22 cellular contexts compared by ENCODE assay signal in the genomic region with DNA sequence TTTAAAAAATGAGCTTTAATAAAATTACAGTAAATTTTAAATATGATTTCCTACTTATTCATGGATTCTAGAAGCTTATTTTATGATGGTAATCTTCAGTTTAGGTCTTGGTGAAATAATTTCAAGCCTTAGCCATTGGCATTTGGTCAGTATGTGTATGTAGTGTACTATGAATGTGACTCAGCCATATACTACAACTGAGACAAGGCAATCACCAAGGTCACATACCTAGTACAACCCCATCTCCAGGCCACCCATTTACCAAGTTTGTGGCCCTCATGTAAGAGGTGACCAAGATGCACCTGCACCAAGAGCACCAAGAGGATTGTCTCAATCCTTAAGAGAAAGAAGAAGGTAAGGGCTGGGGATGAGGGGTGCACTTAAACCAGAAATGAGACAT.
DNase-seq lines count a peak whose midpoint lies in the region; ATAC-seq and TF ChIP-seq lines count a peak whose summit lies in the region.
"Had no signal": no experiment of that assay in that cellular context is flagged by ENCODE, and none has a peak within 500 bp of the region (broad histone marks: within the 10 kb centered on the region; RNA-seq: fewer than 3 reads in every experiment).

No MANE protein-coding gene starts in this region.

- peak overlapping the region; percentile 18 for H3K4me3 ChIP-seq in DOHH2 (ENCODE audit: low read length)
- H3K4me3 ChIP-seq: lower lobe of right lung, prostate gland, upper lobe of left lung had no signal

- DNase-seq in stimulated activated naive CD8-positive, alpha-beta T cell treated with anti-CD3 and anti-CD28 coated beads, Interleukin-15, Interleukin-2, amounts not matched to agents 100 U/mL and 50 U/mL, for 24 hours = no peak
- DNase-seq in SW480 (ENCODE audit: low spot score) = no peak
- no peak for DNase-seq in hypothalamus (lab: John Stamatoyannopoulos, UW)
- DNase-seq in activated naive CD4-positive, alpha-beta T cell treated with Interleukin-2 at 50 U/mL for 16 hours = no peak
- DNase-seq: activated CD4-positive, alpha-beta T cell treated with anti-CD3 and anti-CD28 coated beads for 4 hours; activated naive CD4-positive, alpha-beta T cell treated with anti-CD3 and anti-CD28 coated beads for 36 hours; CD8-positive, alpha-beta memory T cell; cortex of kidney; EL; lower lobe of right lung; naive thymus-derived CD8-positive, alpha-beta T cell; NCI-H1092 treated with DMSO at 0.1 percent for 48 hours; stimulated activated naive CD4-positive, alpha-beta T cell treated with Interleukin-2 at 50 U/mL for 16 hours; T1000; upper lobe of left lung had no signal

- TF ChIP-seq CTCF in DOHH2 (IDR thresholded peaks at IDR 0.05; ENCODE audit: low read depth, low read length, poor library complexity, severe bottlenecking) = no peak

- no peaks in the 10 kb centered on the region for H3K27me3 ChIP-seq in DOHH2 (ENCODE audit: control insufficient read depth, low read length)
- H3K27me3 ChIP-seq: upper lobe of left lung had no signal

- H3K27ac ChIP-seq in DOHH2 (ENCODE audit: low read depth, low read length) = peak overlapping the region; percentile 68
- H3K27ac ChIP-seq: epithelial cell of prostate, lower lobe of right lung, prostate gland, upper lobe of left lung had no signal

- peaks cover 36% of the 10 kb centered on the region for H3K4me1 ChIP-seq in DOHH2 (ENCODE audit: control insufficient read depth, low read length)
- H3K4me1 ChIP-seq: lower lobe of right lung, prostate gland had no signal

- no peaks in the 10 kb centered on the region for H4K20me1 ChIP-seq in DOHH2 (ENCODE audit: control insufficient read depth, insufficient read depth, low read depth, low read length)

- peak overlapping the region; percentile 71 for H3K4me2 ChIP-seq in DOHH2 (ENCODE audit: low read length)

- H3K9me3 ChIP-seq in DOHH2 (ENCODE audit: control insufficient read depth, insufficient read depth, low read length) = no peaks in the 10 kb centered on the region
- H3K9me3 ChIP-seq: lower lobe of right lung, prostate gland, upper lobe of left lung had no signal

- H3K9me2 ChIP-seq in DOHH2 (replicated peaks; ENCODE audit: control insufficient read depth, low read length) = no peaks in the 10 kb centered on the region

- ATAC-seq in GM19023 (IDR thresholded peaks at IDR 0.05; ENCODE audit: unreplicated experiment) (peak; percentile 49), HG02759 (IDR thresholded peaks at IDR 0.05; ENCODE audit: unreplicated experiment) (peak; percentile 45), HG03442 (IDR thresholded peaks at IDR 0.05; ENCODE audit: unreplicated experiment) (peak; percentile 52)
- ATAC-seq in stimulated activated naive CD8-positive, alpha-beta T cell treated with anti-CD3 and anti-CD28 coated beads, Interleukin-15, Interleukin-2, amounts not matched to agents 100 U/mL and 50 U/mL, for 24 hours = no peak
- ATAC-seq: HCT116; lower lobe of right lung; naive thymus-derived CD8-positive, alpha-beta T cell had no signal

- no peaks in the 10 kb centered on the region for H3F3A ChIP-seq in DOHH2 (ENCODE audit: control insufficient read depth, insufficient read depth)

- H3K36me3 ChIP-seq in DOHH2 (ENCODE audit: control insufficient read depth, low read length) = no peaks in the 10 kb centered on the region
- H3K36me3 ChIP-seq: prostate gland had no signal

- no peaks in the 10 kb centered on the region for H3K79me2 ChIP-seq in DOHH2 (ENCODE audit: control insufficient read depth, low read length)
